ENCODE assay signal across 14 cellular contexts in genomic region chr5:37849641-37850040, GRCh38. TPM values are rescaled to one million over a fixed set of nuclear protein-coding genes. Genes with fewer than 3 reads are reported as not detected.
A peak's percentile ranks its signal among the peaks of the same experiment; 100 is the strongest.
DNase-seq lines count a peak whose midpoint lies in the region; ATAC-seq and TF ChIP-seq lines count a peak whose summit lies in the region.
"Had no signal": no experiment of that assay in that cellular context is flagged by ENCODE, and none has a peak within 500 bp of the region (broad histone marks: within the 10 kb centered on the region; RNA-seq: fewer than 3 reads in every experiment).

No MANE protein-coding gene starts in this region.

- H3K4me1 Mint-ChIP-seq in GM23338 (peaks cover 25% of the 10 kb centered on the region), endodermal cell (peaks cover 46% of the 10 kb centered on the region), type B pancreatic cell (ENCODE audit: unreplicated experiment) (peaks cover 19% of the 10 kb centered on the region)
- H3K4me1 Mint-ChIP-seq: CD8-positive, alpha-beta memory T cell had no signal

- no peaks in the 10 kb centered on the region for H3K36me3 Mint-ChIP-seq in GM23338 (ENCODE audit: low read depth)
- H3K36me3 Mint-ChIP-seq in endodermal cell (ENCODE audit: low read depth): peaks cover 4% of the 10 kb centered on the region
- no peaks in the 10 kb centered on the region for H3K36me3 Mint-ChIP-seq in type B pancreatic cell
- H3K36me3 Mint-ChIP-seq: CD8-positive, alpha-beta memory T cell; IgD-negative memory B cell had no signal

- H4K20me1 ChIP-seq in BLaER1 (no peaks in the 10 kb centered on the region), GM23338 (replicated peaks; ENCODE audit: insufficient read depth) (no peaks in the 10 kb centered on the region)

- no peak overlapping the region for H3K27ac ChIP-seq in BLaER1
- no peak overlapping the region for H3K27ac ChIP-seq in GM23338 (ENCODE audit: low read depth)
- H3K27ac ChIP-seq in endodermal cell (ENCODE audit: low read depth, low read length): no peak overlapping the region
- H3K27ac ChIP-seq in coronary artery: no peak overlapping the region

- H2AFZ ChIP-seq in GM23338: peak overlapping the region; percentile 60; the same call in 1 of the 2 replicates

- H3K27ac Mint-ChIP-seq in GM23338 (no peak overlapping the region), endodermal cell (peak overlapping the region; percentile 27), type B pancreatic cell (peak overlapping the region; percentile 46)
- H3K27ac Mint-ChIP-seq: CD8-positive, alpha-beta memory T cell; H9; IgD-negative memory B cell had no signal

- H3K4me2 ChIP-seq in BLaER1 (peak overlapping the region; percentile 46), GM23338 (no peak overlapping the region)

- peaks cover 7% of the 10 kb centered on the region for H3K27me3 Mint-ChIP-seq in GM23338 (ENCODE audit: insufficient read depth, low read depth, poor library complexity)
- no peaks in the 10 kb centered on the region for H3K27me3 Mint-ChIP-seq in endodermal cell (ENCODE audit: insufficient read depth)
- peaks cover 10% of the 10 kb centered on the region for H3K27me3 Mint-ChIP-seq in type B pancreatic cell

- 89 to 90% methylated on average over 2 to 4 of the region's 4 CpGs for WGBS in endodermal cell (ENCODE audit: insufficient coverage in 1 of 2, insufficient read length in 1 of 2), 2 experiments

- POLR2A ChIA-PET in GM10248 (lab: Yijun Ruan, JAX): no interaction called here

- TF ChIP-seq CTCF in GM23338 (conservative IDR thresholded peaks at IDR 0.05; ENCODE audit: low read depth in 2 of 2) (no peak), endodermal cell (conservative IDR thresholded peaks at IDR 0.05) (no peak), type B pancreatic cell (conservative IDR thresholded peaks at IDR 0.05) (no peak), coronary artery (IDR thresholded peaks at IDR 0.05) (no peak), GM10248 (IDR thresholded peaks at IDR 0.05; ENCODE audit: control extremely low read depth, extremely low read depth, low read depth, missing control alignments) (no peak)

- H3K9me3 ChIP-seq in BLaER1 (no peaks in the 10 kb centered on the region), endodermal cell (ENCODE audit: control insufficient read depth, low read length) (peaks cover 5% of the 10 kb centered on the region)
- H3K9me3 ChIP-seq: BE2C had no signal

- no peak for DNase-seq in GM23338 (ENCODE audit: low spot score)
- DNase-seq in endodermal cell: no peak
- no peak for DNase-seq in type B pancreatic cell (ENCODE audit: extremely low spot score, unreplicated experiment)
- DNase-seq in coronary artery (ENCODE audit: low spot score): no peak
- DNase-seq in GM10248 (ENCODE audit: extremely low spot score): no peak
- DNase-seq: BE2C; CD8-positive, alpha-beta memory T cell; GOT3; H9 had no signal

- no peak overlapping the region for H3K4me3 Mint-ChIP-seq in GM23338
- H3K4me3 Mint-ChIP-seq in endodermal cell: no peak overlapping the region
- peak overlapping the region; percentile 23 for H3K4me3 Mint-ChIP-seq in type B pancreatic cell
- H3K4me3 Mint-ChIP-seq: CD8-positive, alpha-beta memory T cell; H9; IgD-negative memory B cell had no signal

- no peaks in the 10 kb centered on the region for H3K79me2 ChIP-seq in GM23338 (replicated peaks; ENCODE audit: insufficient read depth)

- CTCF ChIA-PET in GM10248 (lab: Yijun Ruan, JAX): interaction anchor here (0.7 to 1.5 kb wide), 3 partner anchors 8 to 343 kb away, joined by 3 to 5 read pairs (median 3); no protein-coding TSS in a partner anchor

- H3K36me3 ChIP-seq in BLaER1 (no peaks in the 10 kb centered on the region), GM23338 (ENCODE audit: insufficient read depth) (no peaks in the 10 kb centered on the region), endodermal cell (ENCODE audit: control insufficient read depth, insufficient read depth, low read length) (no peaks in the 10 kb centered on the region)
- H3K36me3 ChIP-seq: BE2C had no signal

- ATAC-seq in GM23338 (no peak), HG03039 (IDR thresholded peaks at IDR 0.05; ENCODE audit: unreplicated experiment) (no peak)
- ATAC-seq: GM12878 had no signal

- no peaks in the 10 kb centered on the region for H3F3A ChIP-seq in GM23338 (replicated peaks; ENCODE audit: low read depth)

- H3K4me1 ChIP-seq in BLaER1 (peaks cover 39% of the 10 kb centered on the region), GM23338 (ENCODE audit: insufficient read depth) (peaks cover 35% of the 10 kb centered on the region), endodermal cell (ENCODE audit: control insufficient read depth, insufficient read depth, low read length) (peaks cover 22% of the 10 kb centered on the region)
- H3K4me1 ChIP-seq: BE2C had no signal

- H3K4me3 ChIP-seq in BLaER1: no peak overlapping the region
- H3K4me3 ChIP-seq in GM23338: no peak overlapping the region
- H3K4me3 ChIP-seq in endodermal cell (ENCODE audit: low read length): no peak overlapping the region
- no peak overlapping the region for H3K4me3 ChIP-seq in coronary artery
- H3K4me3 ChIP-seq: GM12878 had no signal

- H3K27me3 ChIP-seq in BLaER1 (no peaks in the 10 kb centered on the region), GM23338 (ENCODE audit: insufficient read depth) (0 out of 2 replicates have a peak, but pooled peaks cover under 1% of the 10 kb centered on the region), endodermal cell (ENCODE audit: control insufficient read depth, insufficient read depth, low read length, poor library complexity, severe bottlenecking) (no peaks in the 10 kb centered on the region)
- H3K27me3 ChIP-seq: BE2C had no signal

- H3K9me3 Mint-ChIP-seq in GM23338 (peaks cover 3% of the 10 kb centered on the region; the same call in 1 of the 3 replicates), endodermal cell (peaks cover 2% of the 10 kb centered on the region), type B pancreatic cell (no peaks in the 10 kb centered on the region)

- H3K9me2 ChIP-seq in GM23338 (ENCODE audit: insufficient read depth): no peaks in the 10 kb centered on the region; the same call in 1 of the 2 replicates

- H3K9ac ChIP-seq in BLaER1 (no peak overlapping the region), endodermal cell (ENCODE audit: extremely low read depth, low read length, poor library complexity, severe bottlenecking) (no peak overlapping the region)

TF ChIP-seq in GM23338, 12 proteins besides CTCF, POLR2A, EP300 and RAD21 (continues in another document):
- no peak for TF ChIP-seq REST (IDR thresholded peaks at IDR 0.05; ENCODE audit: unreplicated experiment)
- no peak for TF ChIP-seq CREB1 (CRISPR knock-in tag; IDR thresholded peaks at IDR 0.05; ENCODE audit: low read depth)
- no peak for TF ChIP-seq JUNB (IDR thresholded peaks at IDR 0.05; ENCODE audit: unreplicated experiment)
- TF ChIP-seq EZH2 (IDR thresholded peaks at IDR 0.05; ENCODE audit: low read depth, unreplicated experiment): no peak
- no peak for TF ChIP-seq EZH2phosphoT487 (IDR thresholded peaks at IDR 0.05; ENCODE audit: unreplicated experiment)
- no peak for TF ChIP-seq ZNF114 (CRISPR knock-in tag; IDR thresholded peaks at IDR 0.05)
- no peak for TF ChIP-seq ZNF331 (CRISPR knock-in tag; IDR thresholded peaks at IDR 0.05; ENCODE audit: low read depth)
- TF ChIP-seq ETS1 (IDR thresholded peaks at IDR 0.05): no peak
- no peak for TF ChIP-seq STAT1 (IDR thresholded peaks at IDR 0.05; ENCODE audit: unreplicated experiment)
- TF ChIP-seq NANOG (IDR thresholded peaks at IDR 0.05; ENCODE audit: borderline replicate concordance): no peak
- no peak for TF ChIP-seq POLR2AphosphoS5 (IDR thresholded peaks at IDR 0.05; ENCODE audit: low read depth)

RNA-seq across cellular contexts. Expression of gene GDNF, which starts 9.8 kb away (rescaled TPM):
- 0.17 TPM in 1 of 2 replicates, not detected in the other for total RNA-seq in GM23338 (2014; rRNA removed; shearing (Covaris generic))
- 0.13 and 0.21 TPM in 2 replicates for polyA plus RNA-seq in GM23338 (2016; fragmentation: Nextera tagmentation; extraction: Ambion mirVana)
- total RNA-seq in endodermal cell (1 to 10 TPM in 1 of 2 donors, under 1 TPM in 1; 0.58 to 2.4 TPM), type B pancreatic cell (ENCODE audit: low replicate concordance) (0.98 and 5.7 TPM in 2 replicates)
- polyA plus RNA-seq in endodermal cell (2013, experiment 1 of 2): 1.1 TPM
- polyA plus RNA-seq in endodermal cell (2013, experiment 2 of 2): 0.58 TPM
- total RNA-seq: CD8-positive, alpha-beta memory T cell; GM12878; H9; HT-29 had no signal
- polyA plus RNA-seq: CD8-positive, alpha-beta memory T cell; GM12878; IgD-negative memory B cell had no signal
